ENCODE assay signal across 7 cellular contexts in genomic region chr2:42770288-42771131, GRCh38. TPM values are rescaled to one million over a fixed set of nuclear protein-coding genes. Genes with fewer than 3 reads are reported as not detected.
A peak's percentile ranks its signal among the peaks of the same experiment; 100 is the strongest.
DNase-seq lines count a peak whose midpoint lies in the region; ATAC-seq and TF ChIP-seq lines count a peak whose summit lies in the region.

No MANE protein-coding gene starts in this region.

- no peak overlapping the region for H2AFZ ChIP-seq in OCI-LY7 (ENCODE audit: low read length)

- no peaks in the 10 kb centered on the region for H3K79me2 ChIP-seq in OCI-LY7 (ENCODE audit: insufficient read depth, low read depth, low read length)

- H3K27ac ChIP-seq in OCI-LY7 (ENCODE audit: low read depth, low read length, poor library complexity, severe bottlenecking): no peak overlapping the region
- H3K27ac ChIP-seq in endodermal cell (ENCODE audit: low read depth, low read length): no peak overlapping the region

- DNase-seq in OCI-LY7 (ENCODE audit: low spot score) (peak; percentile 52), endodermal cell (peak; percentile 88), natural killer cell (no peak)
- no peak for DNase-seq in activated effector memory CD4-positive, alpha-beta T cell treated with Interleukin-2 at 50 U/mL for 16 hours

- H3K9me3 ChIP-seq in OCI-LY7 (ENCODE audit: low read length) (no peaks in the 10 kb centered on the region), endodermal cell (ENCODE audit: control insufficient read depth, low read length) (peaks cover 20% of the 10 kb centered on the region)

- H3K9ac ChIP-seq in endodermal cell (ENCODE audit: extremely low read depth, low read length, poor library complexity, severe bottlenecking): no peak overlapping the region

- H3K27me3 Mint-ChIP-seq in endodermal cell (ENCODE audit: insufficient read depth) (no peaks in the 10 kb centered on the region), natural killer cell (ENCODE audit: low read depth in 2 of 2) (no peaks in the 10 kb centered on the region)

- H3K36me3 ChIP-seq in OCI-LY7 (ENCODE audit: insufficient read depth, low read length) (no peaks in the 10 kb centered on the region), endodermal cell (ENCODE audit: control insufficient read depth, insufficient read depth, low read length) (no peaks in the 10 kb centered on the region)

- no peaks in the 10 kb centered on the region for H3K4me1 ChIP-seq in OCI-LY7 (ENCODE audit: insufficient read depth, low read length, poor library complexity, severe bottlenecking)
- H3K4me1 ChIP-seq in endodermal cell (ENCODE audit: control insufficient read depth, insufficient read depth, low read length): no peaks in the 10 kb centered on the region

- H3K27ac Mint-ChIP-seq in endodermal cell (peak overlapping the region; percentile 74), natural killer cell (no peak overlapping the region)

- H3K27me3 ChIP-seq in endodermal cell (ENCODE audit: control insufficient read depth, insufficient read depth, low read length, poor library complexity, severe bottlenecking): no peaks in the 10 kb centered on the region

- H3K4me3 Mint-ChIP-seq in endodermal cell (no peak overlapping the region), natural killer cell (no peak overlapping the region)

- CTCF ChIA-PET in OCI-LY7 (lab: Charles Lee; ENCODE audit: unreplicated experiment): no interaction called here

- TF ChIP-seq CTCF in GM12874 (IDR thresholded peaks at IDR 0.05; ENCODE audit: insufficient read depth, low read depth, low read length) (peak; percentile 66), OCI-LY7 (conservative IDR thresholded peaks at IDR 0.05; ENCODE audit: low read length) (peak; percentile 71), endodermal cell (conservative IDR thresholded peaks at IDR 0.05) (peak; percentile 87), natural killer cell (IDR thresholded peaks at IDR 0.05) (no peak)

- POLR2A ChIA-PET in OCI-LY7 (lab: Charles Lee): no interaction called here

- H3K4me1 Mint-ChIP-seq in endodermal cell (peaks cover 11% of the 10 kb centered on the region), natural killer cell (peaks cover 0 to 5% of the 10 kb centered on the region in 2 donors)

- WGBS in endodermal cell (ENCODE audit: insufficient coverage in 1 of 2, insufficient read length in 1 of 2), 2 experiments: 84 to 85% methylated on average over 9 to 18 of the region's 19 CpGs

- no peaks in the 10 kb centered on the region for H4K20me1 ChIP-seq in OCI-LY7 (ENCODE audit: insufficient read depth, low read length)

- H3K4me2 ChIP-seq in OCI-LY7 (ENCODE audit: low read length): no peak overlapping the region

- H3K4me3 ChIP-seq in OCI-LY7 (ENCODE audit: low read depth, low read length, poor library complexity, severe bottlenecking) (no peak overlapping the region), endodermal cell (ENCODE audit: low read length) (no peak overlapping the region)

- peak; percentile 55 for ATAC-seq in HG03095 (IDR thresholded peaks at IDR 0.05; ENCODE audit: unreplicated experiment)
- ATAC-seq in natural killer cell: peak; percentile 40 to 83 (median 69)
- no peak for ATAC-seq in HG02970 (IDR thresholded peaks at IDR 0.05; ENCODE audit: low FRiP score, unreplicated experiment)

- H3K9me3 Mint-ChIP-seq in endodermal cell: peaks cover 13% of the 10 kb centered on the region
- no peaks in the 10 kb centered on the region for H3K9me3 Mint-ChIP-seq in natural killer cell

- intact Hi-C loops in OCI-LY7 (cut with micrococcal nuclease; ENCODE audit: unreplicated experiment) (loop anchor here (5.0 kb wide), 1 partner anchor 273 kb away; no protein-coding TSS in a partner anchor), natural killer cell (cut with micrococcal nuclease) (no loop called here)

- H3K9me2 ChIP-seq in OCI-LY7 (ENCODE audit: insufficient read depth, low read length): no peaks in the 10 kb centered on the region

- peaks cover 11% of the 10 kb centered on the region for H3K36me3 Mint-ChIP-seq in endodermal cell (ENCODE audit: low read depth)
- no peaks in the 10 kb centered on the region for H3K36me3 Mint-ChIP-seq in natural killer cell

- BruUV-seq in OCI-LY7 (replicated peaks; lab: Mats Ljungman, UMichigan): no TSS peak

RNA-seq across cellular contexts. Expression of gene OXER1, which starts 6.6 kb away (rescaled TPM):
- not detected in 2 replicates for total RNA-seq in OCI-LY7 (2014; rRNA removed; shearing (Covaris generic))
- total RNA-seq in OCI-LY7 (2022) (not detected in 2 replicates), endodermal cell (1 to 10 TPM; 3.5 to 6.5 TPM), natural killer cell (1 to 10 TPM in 1 of 3 donors, under 1 TPM in 2; 0.19 to 2.7 (median 0.41) TPM)
- 2.4 TPM for polyA plus RNA-seq in endodermal cell (2013, experiment 1 of 2)
- 2.1 TPM for polyA plus RNA-seq in endodermal cell (2013, experiment 2 of 2)

RNA-seq across cellular contexts. Expression of gene HAAO, which starts 21.9 kb away (rescaled TPM):
- total RNA-seq in OCI-LY7 (2014; rRNA removed; shearing (Covaris generic)): not detected in 2 replicates
- not detected in 2 replicates for total RNA-seq in OCI-LY7 (2022)
- 10 to 100 TPM; 13.4 to 24.2 TPM for total RNA-seq in endodermal cell
- 6.8 TPM for polyA plus RNA-seq in endodermal cell (2013, experiment 1 of 2)
- polyA plus RNA-seq in endodermal cell (2013, experiment 2 of 2): 7.2 TPM
- total RNA-seq in natural killer cell: 1 to 10 TPM in 1 of 3 donors, under 1 TPM in 2; 0.35 to 1.3 (median 0.68) TPM

Comparison
In these comparisons a context has a peak if more than half of its experiments do, and no peak if none do; other contexts are left out.
1. DNase-seq: peak in OCI-LY7 (single experiment) and endodermal cell (single experiment); none in natural killer cell (single experiment) and activated effector memory CD4-positive, alpha-beta T cell treated with Interleukin-2 at 50 U/mL for 16 hours (single experiment).
2. RNA of gene HAAO, which starts 21.9 kb away (total RNA-seq): 13.4 to 24.2 TPM in endodermal cell; 0.35 to 1.3 TPM in natural killer cell and not detected in OCI-LY7; every median in the first group is over 4 times any median in the second.